ENCODE assay signal across 26 cellular contexts in the genomic region with DNA sequence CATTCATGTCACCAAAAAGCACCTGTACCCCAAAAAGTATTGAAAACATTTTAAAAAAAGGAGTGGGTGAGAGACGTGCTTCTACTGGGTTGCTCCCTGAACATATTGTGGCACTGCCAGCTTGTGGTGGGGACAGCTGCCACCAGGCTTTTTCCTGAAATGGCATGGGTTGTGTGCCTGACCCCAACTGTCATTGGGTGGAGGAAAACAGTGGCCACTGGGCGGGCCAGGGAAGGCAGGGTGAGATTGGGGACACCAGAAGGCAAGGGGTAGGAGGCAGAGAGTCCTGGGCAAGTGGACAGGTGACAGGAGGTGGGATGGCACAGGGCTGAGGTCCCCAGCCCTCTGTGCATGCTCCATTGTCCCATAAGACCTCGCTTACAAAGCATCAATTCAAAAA. TPM values are rescaled to one million over a fixed set of nuclear protein-coding genes. Genes with fewer than 3 reads are reported as not detected.
"Had no signal": no experiment of that assay in that cellular context is flagged by ENCODE, and none has a peak within 500 bp of the region (broad histone marks: within the 10 kb centered on the region; RNA-seq: fewer than 3 reads in every experiment).

No MANE protein-coding gene starts in this region.

- H3K4me3 Mint-ChIP-seq: mesothelial cell of epicardium; naive thymus-derived CD4-positive, alpha-beta T cell; natural killer cell treated with Interleukin-12 subunit alpha and Interleukin-12 subunit beta and Interleukin-15 and Interleukin-18, amount 100 ng/mL, for 72 hours; stimulated activated effector memory CD8-positive, alpha-beta T cell treated with anti-CD3 and anti-CD28 coated beads, Interleukin-12 subunit alpha, Interleukin-12 subunit beta, amount 100 ng/mL, for 72 hours; stimulated activated naive CD8-positive, alpha-beta T cell treated with anti-CD3 and anti-CD28 coated beads, Interleukin-15, Interleukin-2, amounts not matched to agents 100 ng/mL and 50 ng/mL, for 24 hours; type B pancreatic cell had no signal

- H3K27me3 Mint-ChIP-seq: type B pancreatic cell had no signal

- H3K4me1 Mint-ChIP-seq: naive thymus-derived CD4-positive, alpha-beta T cell; stimulated activated effector memory CD8-positive, alpha-beta T cell treated with anti-CD3 and anti-CD28 coated beads, Interleukin-12 subunit alpha, Interleukin-12 subunit beta, amount 100 ng/mL, for 72 hours had no signal

- H3K27ac Mint-ChIP-seq: mesothelial cell of epicardium; naive thymus-derived CD4-positive, alpha-beta T cell; natural killer cell treated with Interleukin-12 subunit alpha and Interleukin-12 subunit beta and Interleukin-15 and Interleukin-18, amount 100 ng/mL, for 72 hours; stimulated activated effector memory CD8-positive, alpha-beta T cell treated with anti-CD3 and anti-CD28 coated beads, Interleukin-12 subunit alpha, Interleukin-12 subunit beta, amount 100 ng/mL, for 72 hours; stimulated activated naive CD8-positive, alpha-beta T cell treated with anti-CD3 and anti-CD28 coated beads, Interleukin-15, Interleukin-2, amounts not matched to agents 100 ng/mL and 50 ng/mL, for 24 hours; type B pancreatic cell had no signal

- H3K27ac ChIP-seq: heart right ventricle, hepatocyte, left ventricle myocardium inferior, pancreas, prostate gland, skin epidermis, tibial nerve, vagina had no signal

- H3K27me3 ChIP-seq: heart right ventricle, hepatocyte, pancreas, tibial nerve, vagina had no signal

- DNase-seq: heart right ventricle; islet precursor cell; left ventricle myocardium inferior; mesendoderm; naive thymus-derived CD4-positive, alpha-beta T cell; pancreas; posterior cingulate gyrus; retina; right cardiac atrium; stimulated activated CD4-positive, alpha-beta T cell treated with anti-CD3 and anti-CD28 coated beads, Interleukin-12 subunit alpha, Interleukin-12 subunit beta, amount 100 ng/mL, for 4 hours; stimulated activated CD4-positive, alpha-beta T cell treated with anti-CD3 and anti-CD28 coated beads, Interleukin-15, amount 100 ng/mL, for 24 hours; stimulated activated CD4-positive, alpha-beta T cell treated with anti-CD3 and anti-CD28 coated beads, Interleukin-2, amount 100 ng/mL, for 24 hours; stimulated activated CD4-positive, alpha-beta T cell treated with anti-CD3 and anti-CD28 coated beads, Interleukin-4, amount 100 ng/mL, for 24 hours; stimulated activated naive CD4-positive, alpha-beta T cell; substantia nigra had no signal

- FAIRE-seq: pancreas had no signal

- H3K4me1 ChIP-seq: left ventricle myocardium inferior, prostate gland had no signal

- H3K9me3 Mint-ChIP-seq: naive thymus-derived CD4-positive, alpha-beta T cell; natural killer cell treated with Interleukin-12 subunit alpha and Interleukin-12 subunit beta and Interleukin-15 and Interleukin-18, amount 100 ng/mL, for 72 hours; stimulated activated effector memory CD8-positive, alpha-beta T cell treated with anti-CD3 and anti-CD28 coated beads, Interleukin-12 subunit alpha, Interleukin-12 subunit beta, amount 100 ng/mL, for 72 hours; stimulated activated naive CD8-positive, alpha-beta T cell treated with anti-CD3 and anti-CD28 coated beads, Interleukin-15, Interleukin-2, amounts not matched to agents 100 ng/mL and 50 ng/mL, for 24 hours; type B pancreatic cell had no signal

- H3K4me3 ChIP-seq: heart right ventricle, hepatocyte, left ventricle myocardium inferior, lung, pancreas, prostate gland, skin epidermis, tibial nerve, vagina had no signal

- H3K36me3 ChIP-seq: left ventricle myocardium inferior, pancreas, prostate gland, tibial nerve, vagina had no signal

- H3K9me3 ChIP-seq: heart right ventricle, left ventricle myocardium inferior, pancreas, prostate gland, tibial nerve, vagina had no signal

- H2AFZ ChIP-seq: hepatocyte had no signal

- H3K36me3 Mint-ChIP-seq: naive thymus-derived CD4-positive, alpha-beta T cell; natural killer cell treated with Interleukin-12 subunit alpha and Interleukin-12 subunit beta and Interleukin-15 and Interleukin-18, amount 100 ng/mL, for 72 hours; stimulated activated effector memory CD8-positive, alpha-beta T cell treated with anti-CD3 and anti-CD28 coated beads, Interleukin-12 subunit alpha, Interleukin-12 subunit beta, amount 100 ng/mL, for 72 hours had no signal

- H3K4me2 ChIP-seq: hepatocyte had no signal

RNA-seq across cellular contexts. Expression of a gene that starts 55.5 kb away (rescaled TPM):
- total RNA-seq: naive thymus-derived CD4-positive, alpha-beta T cell had no signal
- polyA plus RNA-seq: naive thymus-derived CD4-positive, alpha-beta T cell had no signal
